ENCODE assay signal across 34 cellular contexts in genomic region chrX:79330022-79330421, GRCh38.
"Had no signal": no experiment of that assay in that cellular context is flagged by ENCODE, and none has a peak within 500 bp of the region (broad histone marks: within the 10 kb centered on the region; RNA-seq: fewer than 3 reads in every experiment).

No MANE protein-coding gene starts in this region.

- H3K4me3 Mint-ChIP-seq: activated CD4-positive, alpha-beta memory T cell treated with anti-CD3 and anti-CD28 coated beads, Interleukin-2, amount 10 ng/mL, durations not matched to agents 7 days and 5 days; activated naive CD4-positive, alpha-beta T cell treated with anti-CD3 and anti-CD28 coated beads, Interleukin-2, amount 10 ng/mL, durations not matched to agents 7 days and 5 days; activated naive CD8-positive, alpha-beta T cell treated with anti-CD3 and anti-CD28 coated beads, Interleukin-2, amount 10 ng/mL, durations not matched to agents 7 days and 5 days; activated T-cell treated with anti-CD3 and anti-CD28 coated beads, Interleukin-2, amount 50 U/mL, for 24 hours; brain; mesothelial cell of epicardium; naive B cell; neural crest cell; stimulated activated memory B cell treated with anti-CD40 and anti-IgM and Interleukin-4, amounts not matched to agents 10 μg/mL and 1 μg/mL and 100 μg/mL, for 72 hours; stimulated activated naive CD8-positive, alpha-beta T cell treated with anti-CD3 and anti-CD28 coated beads, Interleukin-15, amount 100 ng/mL, for 72 hours; T-helper 2 cell treated with Interferon-gamma antibody and Interleukin-4, amounts not matched to agents 5 μg/mL and 100 μg/mL, for 36 hours; type B pancreatic cell had no signal

- H3K27ac Mint-ChIP-seq: activated CD4-positive, alpha-beta memory T cell treated with anti-CD3 and anti-CD28 coated beads, Interleukin-2, amount 10 ng/mL, durations not matched to agents 7 days and 5 days; activated naive CD4-positive, alpha-beta T cell treated with anti-CD3 and anti-CD28 coated beads, Interleukin-2, amount 10 ng/mL, durations not matched to agents 7 days and 5 days; activated naive CD8-positive, alpha-beta T cell treated with anti-CD3 and anti-CD28 coated beads, Interleukin-2, amount 10 ng/mL, durations not matched to agents 7 days and 5 days; activated T-cell treated with anti-CD3 and anti-CD28 coated beads, Interleukin-2, amount 50 U/mL, for 24 hours; brain; mesothelial cell of epicardium; stimulated activated memory B cell treated with anti-CD40 and anti-IgM and Interleukin-4, amounts not matched to agents 10 μg/mL and 1 μg/mL and 100 μg/mL, for 72 hours; stimulated activated naive CD8-positive, alpha-beta T cell treated with anti-CD3 and anti-CD28 coated beads, Interleukin-15, amount 100 ng/mL, for 72 hours; T-helper 2 cell treated with Interferon-gamma antibody and Interleukin-4, amounts not matched to agents 5 μg/mL and 100 μg/mL, for 36 hours; type B pancreatic cell had no signal

- H3K9me3 Mint-ChIP-seq: activated CD4-positive, alpha-beta memory T cell treated with anti-CD3 and anti-CD28 coated beads, Interleukin-2, amount 10 ng/mL, durations not matched to agents 7 days and 5 days; activated naive CD4-positive, alpha-beta T cell treated with anti-CD3 and anti-CD28 coated beads, Interleukin-2, amount 10 ng/mL, durations not matched to agents 7 days and 5 days; activated naive CD8-positive, alpha-beta T cell treated with anti-CD3 and anti-CD28 coated beads, Interleukin-2, amount 10 ng/mL, durations not matched to agents 7 days and 5 days; activated T-cell treated with anti-CD3 and anti-CD28 coated beads, Interleukin-2, amount 50 U/mL, for 24 hours; neural crest cell; stimulated activated memory B cell treated with anti-CD40 and anti-IgM and Interleukin-4, amounts not matched to agents 10 μg/mL and 1 μg/mL and 100 μg/mL, for 72 hours; stimulated activated naive CD8-positive, alpha-beta T cell treated with anti-CD3 and anti-CD28 coated beads, Interleukin-15, amount 100 ng/mL, for 72 hours; T-helper 2 cell treated with Interferon-gamma antibody and Interleukin-4, amounts not matched to agents 5 μg/mL and 100 μg/mL, for 36 hours; type B pancreatic cell had no signal

- H3K79me2 ChIP-seq: parathyroid adenoma had no signal

- H2AFZ ChIP-seq: parathyroid adenoma had no signal

- H3K9ac ChIP-seq: parathyroid adenoma had no signal

- H3K36me3 Mint-ChIP-seq: activated naive CD4-positive, alpha-beta T cell treated with anti-CD3 and anti-CD28 coated beads, Interleukin-2, amount 10 ng/mL, durations not matched to agents 7 days and 5 days; activated naive CD8-positive, alpha-beta T cell treated with anti-CD3 and anti-CD28 coated beads, Interleukin-2, amount 10 ng/mL, durations not matched to agents 7 days and 5 days; brain; mesothelial cell of epicardium; naive B cell; stimulated activated memory B cell treated with anti-CD40 and anti-IgM and Interleukin-4, amounts not matched to agents 10 μg/mL and 1 μg/mL and 100 μg/mL, for 72 hours; type B pancreatic cell had no signal

- H3K4me1 ChIP-seq: ascending aorta, parathyroid adenoma, psoas muscle, sigmoid colon had no signal

- ATAC-seq: left ventricle myocardium superior; psoas muscle; stimulated activated memory B cell treated with anti-CD40 and anti-IgM and Interleukin-4, amounts not matched to agents 10 μg/mL and 1 μg/mL and 100 μg/mL, for 72 hours; stimulated activated naive CD8-positive, alpha-beta T cell treated with anti-CD3 and anti-CD28 coated beads, Interleukin-15, amount 100 ng/mL, for 72 hours had no signal

- H3K4me3 ChIP-seq: ascending aorta, cardiac muscle cell, coronary artery, dorsolateral prefrontal cortex, psoas muscle, sigmoid colon had no signal

- H3K4me1 Mint-ChIP-seq: brain, mesothelial cell of epicardium, naive B cell, neural crest cell had no signal

- H3K27me3 Mint-ChIP-seq: activated CD4-positive, alpha-beta memory T cell treated with anti-CD3 and anti-CD28 coated beads, Interleukin-2, amount 10 ng/mL, durations not matched to agents 7 days and 5 days; activated naive CD4-positive, alpha-beta T cell treated with anti-CD3 and anti-CD28 coated beads, Interleukin-2, amount 10 ng/mL, durations not matched to agents 7 days and 5 days; activated naive CD8-positive, alpha-beta T cell treated with anti-CD3 and anti-CD28 coated beads, Interleukin-2, amount 10 ng/mL, durations not matched to agents 7 days and 5 days; naive B cell; stimulated activated memory B cell treated with anti-CD40 and anti-IgM and Interleukin-4, amounts not matched to agents 10 μg/mL and 1 μg/mL and 100 μg/mL, for 72 hours; stimulated activated naive CD8-positive, alpha-beta T cell treated with anti-CD3 and anti-CD28 coated beads, Interleukin-15, amount 100 ng/mL, for 72 hours; type B pancreatic cell had no signal

- H3K9me3 ChIP-seq: ascending aorta, psoas muscle, sigmoid colon had no signal

- H3K27ac ChIP-seq: ascending aorta, cardiac muscle cell, coronary artery, dorsolateral prefrontal cortex, parathyroid adenoma, psoas muscle, sigmoid colon had no signal

- H3K27me3 ChIP-seq: ascending aorta, cardiac muscle cell, sigmoid colon had no signal

- DNase-seq: activated CD4-positive, alpha-beta memory T cell treated with anti-CD3 and anti-CD28 coated beads, Interleukin-2, amount 10 ng/mL, durations not matched to agents 7 days and 5 days; activated CD4-positive, alpha-beta T cell treated with anti-CD3 and anti-CD28 coated beads for 48 hours; activated CD8-positive, alpha-beta memory T cell treated with anti-CD3 and anti-CD28 coated beads, Interleukin-2, amount 50 U/mL, for 48 hours; activated gamma-delta T cell; activated naive CD4-positive, alpha-beta T cell treated with anti-CD3 and anti-CD28 coated beads, Interleukin-2, amount 10 ng/mL, durations not matched to agents 7 days and 5 days; activated naive CD8-positive, alpha-beta T cell treated with anti-CD3 and anti-CD28 coated beads, Interleukin-2, amount 10 ng/mL, durations not matched to agents 7 days and 5 days; activated T-cell treated with anti-CD3 and anti-CD28 coated beads, Interleukin-2, amount 50 U/mL, for 24 hours; dorsolateral prefrontal cortex; effector memory CD4-positive, alpha-beta T cell; head of caudate nucleus; hypothalamus; islet precursor cell; left ventricle myocardium superior; naive B cell; occipital lobe; psoas muscle; sigmoid colon; small intestine; stimulated activated CD4-positive, alpha-beta T cell treated with anti-CD3 and anti-CD28 coated beads, Interleukin-1b, Interleukin-23, amount 100 ng/mL, for 48 hours; stimulated activated CD4-positive, alpha-beta T cell treated with anti-CD3 and anti-CD28 coated beads, Interleukin-4, amount 100 ng/mL, for 4 hours; stimulated activated CD8-positive, alpha-beta memory T cell treated with anti-CD3 and anti-CD28 coated beads, Interleukin-4, amount 100 ng/mL, for 48 hours; stimulated activated naive CD8-positive, alpha-beta T cell treated with anti-CD3 and anti-CD28 coated beads, Interleukin-15, amount 100 ng/mL, for 72 hours; substantia nigra; T-helper 1 cell had no signal

- H3K36me3 ChIP-seq: ascending aorta, cardiac muscle cell, sigmoid colon had no signal
